ENCODE assay signal across 1 cellular context in the genomic region with DNA sequence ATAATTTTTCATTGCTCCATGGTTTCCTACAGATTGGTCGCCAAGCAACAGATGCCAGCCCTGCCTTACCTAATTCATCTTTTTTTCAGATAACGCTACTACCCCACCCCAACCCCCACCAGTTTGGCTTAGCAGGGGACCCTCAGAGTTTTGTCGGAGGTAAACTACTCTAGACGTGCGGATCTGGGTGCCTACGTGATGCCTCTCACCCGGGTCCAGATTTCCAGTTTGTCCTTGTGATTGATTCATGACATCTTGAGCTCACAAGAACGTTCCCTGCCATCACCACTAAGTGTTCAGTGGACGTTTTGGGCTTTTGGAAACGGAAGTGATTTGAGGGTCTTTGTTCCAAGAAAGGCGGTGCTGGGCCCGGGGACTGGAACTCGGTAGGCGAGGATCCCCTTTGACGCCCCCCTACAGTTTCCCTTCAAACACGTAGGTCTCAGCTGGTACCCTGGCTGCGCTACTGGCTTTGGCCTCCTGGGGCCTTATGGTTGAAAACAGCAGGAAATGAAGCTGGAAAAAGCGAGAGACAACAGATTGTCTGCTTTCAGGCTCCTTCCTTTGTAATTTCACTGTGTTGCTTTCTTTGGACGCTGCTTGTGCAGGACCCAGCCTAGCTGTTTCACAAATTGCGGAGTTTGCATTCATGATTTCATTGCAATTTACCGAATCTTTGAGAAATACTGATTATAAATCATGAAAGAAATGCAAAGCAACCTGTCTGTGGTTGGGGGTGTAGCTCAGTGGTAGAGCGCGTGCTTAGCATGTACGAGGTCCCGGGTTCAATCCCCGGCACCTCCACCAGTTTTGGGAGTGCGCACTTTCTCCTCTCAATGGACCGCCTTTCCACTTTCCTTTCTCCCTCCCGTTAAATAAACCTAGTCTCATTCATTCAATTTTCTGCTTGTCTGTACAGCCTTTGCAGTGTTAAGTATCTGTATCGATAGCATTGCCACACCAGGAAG.
TF ChIP-seq lines count a peak whose summit lies in the region.

No MANE protein-coding gene starts in this region.

TF ChIP-seq in HEK293, 187 proteins besides CTCF, POLR2A, EP300 and RAD21 (continued from another document):
- TF ChIP-seq, protein P1, sequence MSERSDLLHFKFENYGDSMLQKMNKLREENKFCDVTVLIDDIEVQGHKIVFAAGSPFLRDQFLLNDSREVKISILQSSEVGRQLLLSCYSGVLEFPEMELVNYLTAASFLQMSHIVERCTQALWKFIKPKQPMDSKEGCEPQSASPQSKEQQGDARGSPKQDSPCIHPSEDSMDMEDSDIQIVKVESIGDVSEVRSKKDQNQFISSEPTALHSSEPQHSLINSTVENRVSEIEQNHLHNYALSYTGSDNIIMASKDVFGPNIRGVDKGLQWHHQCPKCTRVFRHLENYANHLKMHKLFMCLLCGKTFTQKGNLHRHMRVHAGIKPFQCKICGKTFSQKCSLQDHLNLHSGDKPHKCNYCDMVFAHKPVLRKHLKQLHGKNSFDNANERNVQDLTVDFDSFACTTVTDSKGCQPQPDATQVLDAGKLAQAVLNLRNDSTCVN (tag by site-specific recombination; optimal IDR thresholded peaks at IDR 0.05): peak; percentile 46
- TF ChIP-seq, protein P2, sequence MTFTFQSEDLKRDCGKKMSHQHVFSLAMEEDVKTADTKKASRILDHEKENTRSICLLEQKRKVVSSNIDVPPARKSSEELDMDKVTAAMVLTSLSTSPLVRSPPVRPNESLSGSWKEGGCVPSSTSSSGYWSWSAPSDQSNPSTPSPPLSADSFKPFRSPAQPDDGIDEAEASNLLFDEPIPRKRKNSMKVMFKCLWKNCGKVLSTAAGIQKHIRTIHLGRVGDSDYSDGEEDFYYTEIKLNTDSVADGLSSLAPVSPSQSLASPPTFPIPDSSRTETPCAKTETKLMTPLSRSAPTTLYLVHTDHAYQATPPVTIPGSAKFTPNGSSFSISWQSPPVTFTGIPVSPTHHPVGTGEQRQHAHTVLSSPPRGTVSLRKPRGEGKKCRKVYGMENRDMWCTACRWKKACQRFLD (tag by site-specific recombination; IDR thresholded peaks at IDR 0.05): no peak
- TF ChIP-seq, protein P3, sequence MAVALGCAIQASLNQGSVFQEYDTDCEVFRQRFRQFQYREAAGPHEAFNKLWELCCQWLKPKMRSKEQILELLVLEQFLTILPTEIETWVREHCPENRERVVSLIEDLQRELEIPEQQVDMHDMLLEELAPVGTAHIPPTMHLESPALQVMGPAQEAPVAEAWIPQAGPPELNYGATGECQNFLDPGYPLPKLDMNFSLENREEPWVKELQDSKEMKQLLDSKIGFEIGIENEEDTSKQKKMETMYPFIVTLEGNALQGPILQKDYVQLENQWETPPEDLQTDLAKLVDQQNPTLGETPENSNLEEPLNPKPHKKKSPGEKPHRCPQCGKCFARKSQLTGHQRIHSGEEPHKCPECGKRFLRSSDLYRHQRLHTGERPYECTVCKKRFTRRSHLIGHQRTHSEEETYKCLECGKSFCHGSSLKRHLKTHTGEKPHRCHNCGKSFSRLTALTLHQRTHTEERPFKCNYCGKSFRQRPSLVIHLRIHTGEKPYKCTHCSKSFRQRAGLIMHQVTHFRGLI (tag by site-specific recombination; IDR thresholded peaks at IDR 0.05): peak; percentile 17; the same call in 1 of the 2 replicates
- no peak for TF ChIP-seq ZNF10 (tag by site-specific recombination; IDR thresholded peaks at IDR 0.05)
- TF ChIP-seq, protein P4, sequence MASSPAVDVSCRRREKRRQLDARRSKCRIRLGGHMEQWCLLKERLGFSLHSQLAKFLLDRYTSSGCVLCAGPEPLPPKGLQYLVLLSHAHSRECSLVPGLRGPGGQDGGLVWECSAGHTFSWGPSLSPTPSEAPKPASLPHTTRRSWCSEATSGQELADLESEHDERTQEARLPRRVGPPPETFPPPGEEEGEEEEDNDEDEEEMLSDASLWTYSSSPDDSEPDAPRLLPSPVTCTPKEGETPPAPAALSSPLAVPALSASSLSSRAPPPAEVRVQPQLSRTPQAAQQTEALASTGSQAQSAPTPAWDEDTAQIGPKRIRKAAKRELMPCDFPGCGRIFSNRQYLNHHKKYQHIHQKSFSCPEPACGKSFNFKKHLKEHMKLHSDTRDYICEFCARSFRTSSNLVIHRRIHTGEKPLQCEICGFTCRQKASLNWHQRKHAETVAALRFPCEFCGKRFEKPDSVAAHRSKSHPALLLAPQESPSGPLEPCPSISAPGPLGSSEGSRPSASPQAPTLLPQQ (tag by site-specific recombination; IDR thresholded peaks at IDR 0.05): peak; percentile 12; the same call in 1 of the 2 replicates
- no peak for TF ChIP-seq ZNF670 (tag by site-specific recombination; IDR thresholded peaks at IDR 0.05; ENCODE audit: low read depth)
- TF ChIP-seq ZNF585B (tag by site-specific recombination; IDR thresholded peaks at IDR 0.05): no peak
- TF ChIP-seq ZNF530 (tag by site-specific recombination; IDR thresholded peaks at IDR 0.05; ENCODE audit: low read depth): no peak
- no peak; the same call in 1 of the 2 replicates for TF ChIP-seq ZNF391 (tag by site-specific recombination; IDR thresholded peaks at IDR 0.05; ENCODE audit: borderline replicate concordance, low read depth)
- TF ChIP-seq SP2 (tag by site-specific recombination; IDR thresholded peaks at IDR 0.05): 0 out of 2 replicates have a peak, but pooled peaks have one; percentile 5
- TF ChIP-seq ZNF211 (tag by site-specific recombination; IDR thresholded peaks at IDR 0.05; ENCODE audit: low read depth): no peak
- TF ChIP-seq ZNF777 (tag by site-specific recombination; IDR thresholded peaks at IDR 0.05; ENCODE audit: borderline replicate concordance): peak; percentile 90
- TF ChIP-seq ZNF843 (tag by site-specific recombination; IDR thresholded peaks at IDR 0.05): no peak; the same call in 1 of the 2 replicates
- TF ChIP-seq ZNF521 (tag by site-specific recombination; IDR thresholded peaks at IDR 0.05): no peak
- TF ChIP-seq, protein P5, sequence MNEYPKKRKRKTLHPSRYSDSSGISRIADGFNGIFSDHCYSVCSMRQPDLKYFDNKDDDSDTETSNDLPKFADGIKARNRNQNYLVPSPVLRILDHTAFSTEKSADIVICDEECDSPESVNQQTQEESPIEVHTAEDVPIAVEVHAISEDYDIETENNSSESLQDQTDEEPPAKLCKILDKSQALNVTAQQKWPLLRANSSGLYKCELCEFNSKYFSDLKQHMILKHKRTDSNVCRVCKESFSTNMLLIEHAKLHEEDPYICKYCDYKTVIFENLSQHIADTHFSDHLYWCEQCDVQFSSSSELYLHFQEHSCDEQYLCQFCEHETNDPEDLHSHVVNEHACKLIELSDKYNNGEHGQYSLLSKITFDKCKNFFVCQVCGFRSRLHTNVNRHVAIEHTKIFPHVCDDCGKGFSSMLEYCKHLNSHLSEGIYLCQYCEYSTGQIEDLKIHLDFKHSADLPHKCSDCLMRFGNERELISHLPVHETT (tag by site-specific recombination; IDR thresholded peaks at IDR 0.05): peak; percentile 67
- TF ChIP-seq ZNF239 (tag by site-specific recombination; IDR thresholded peaks at IDR 0.05): no peak
